17 cellular contexts compared by ENCODE assay signal in the genomic region with DNA sequence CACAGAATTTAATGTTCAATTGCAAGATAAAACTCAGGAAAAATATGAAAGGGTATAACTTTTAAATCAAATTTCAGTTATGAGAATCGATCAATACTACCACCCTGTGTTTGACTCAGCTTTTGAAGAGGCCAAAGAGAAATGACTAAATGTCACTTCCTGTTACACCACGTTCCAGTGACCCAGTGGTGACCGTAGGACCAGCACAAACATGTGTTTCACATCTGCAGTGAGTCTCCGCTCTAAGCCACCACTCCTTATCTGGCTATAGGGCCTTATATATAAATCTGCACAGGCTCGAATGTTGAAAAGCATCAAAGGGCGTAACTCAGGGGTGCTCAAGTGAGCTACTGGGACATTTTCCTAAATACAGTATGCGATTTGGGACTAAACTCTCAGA. TPM values are rescaled to one million over a fixed set of nuclear protein-coding genes. Genes with fewer than 3 reads are reported as not detected.
DNase-seq lines count a peak whose midpoint lies in the region; ATAC-seq and TF ChIP-seq lines count a peak whose summit lies in the region.
"Had no signal": no experiment of that assay in that cellular context is flagged by ENCODE, and none has a peak within 500 bp of the region (broad histone marks: within the 10 kb centered on the region; RNA-seq: fewer than 3 reads in every experiment).

No MANE protein-coding gene starts in this region.

- H3K9me3 ChIP-seq in right lobe of liver = no peaks in the 10 kb centered on the region
- H3K9me3 ChIP-seq: BLaER1 treated with 17β-estradiol and CSF1 and Interleukin-3, amounts not matched to agents 10 nM and 100 nM had no signal

- intact Hi-C loops in right lobe of liver (cut with DNase I) = no loop called here

- H3K27me3 ChIP-seq in right lobe of liver = no peaks in the 10 kb centered on the region
- H3K27me3 ChIP-seq: BLaER1 treated with 17β-estradiol and CSF1 and Interleukin-3, amounts not matched to agents 10 nM and 100 nM had no signal

- peaks cover 46% of the 10 kb centered on the region for H3K4me1 Mint-ChIP-seq in T-helper 1 cell treated with Interleukin-12 subunit alpha and Interleukin-12 subunit beta and Interleukin-4 antibody, amounts not matched to agents 30 μg/mL and 1 μg/mL, for 36 hours (ENCODE audit: low read depth)
- peaks cover 45% of the 10 kb centered on the region for H3K4me1 Mint-ChIP-seq in activated T-cell treated with anti-CD3 and anti-CD28 coated beads, Interleukin-2, amount 50 U/mL, for 72 hours (ENCODE audit: low read depth)
- H3K4me1 Mint-ChIP-seq: H9, IgD-negative memory B cell had no signal

- DNase-seq in T-helper 1 cell (no peak), AG08395 (ENCODE audit: low spot score) (peak; percentile 43), RPMI7951 (ENCODE audit: low read depth) (peak; percentile 13), right lobe of liver (no peak), occipital lobe (lab: John Stamatoyannopoulos, UW) (no peak), T-helper 9 cell (no peak)
- DNase-seq in activated T-cell treated with anti-CD3 and anti-CD28 coated beads, Interleukin-2, amount 50 U/mL, for 72 hours = no peak
- DNase-seq: COR-L47, H9, NCI-H1436, NCI-H2081, NCI-H510A treated with DMSO at 0.1 percent for 48 hours, SHP77 treated with DMSO at 0.1 percent for 48 hours had no signal

- H3K36me3 ChIP-seq in right lobe of liver = peaks cover 0 to 87% (median 30%) of the 10 kb centered on the region in 4 donors

- H3K36me3 Mint-ChIP-seq in T-helper 1 cell treated with Interleukin-12 subunit alpha and Interleukin-12 subunit beta and Interleukin-4 antibody, amounts not matched to agents 30 μg/mL and 1 μg/mL, for 36 hours (ENCODE audit: low read depth) = peaks cover 65% of the 10 kb centered on the region
- peaks cover 8 to 41% of the 10 kb centered on the region in 2 donors for H3K36me3 Mint-ChIP-seq in activated T-cell treated with anti-CD3 and anti-CD28 coated beads, Interleukin-2, amount 50 U/mL, for 72 hours (ENCODE audit: insufficient read depth in 2 of 2)

- no peaks in the 10 kb centered on the region for H3K4me1 ChIP-seq in right lobe of liver

- no peak overlapping the region for H3K27ac ChIP-seq in right lobe of liver
- H3K27ac ChIP-seq: 22Rv1; BLaER1 treated with 17β-estradiol and CSF1 and Interleukin-3, amounts not matched to agents 10 nM and 100 nM had no signal

- 77% methylated on average over 7 of the region's 7 CpGs for WGBS in right lobe of liver (ENCODE audit: insufficient coverage, low coverage, low lambda C conversion rate, missing lambda C conversion rate)

- ATAC-seq in right lobe of liver = peak; percentile 23 to 48 (median 35)
- ATAC-seq in activated T-cell treated with anti-CD3 and anti-CD28 coated beads, Interleukin-2, amount 50 U/mL, for 72 hours (replicated peaks in 1 of 2) = no peak

- peak overlapping the region; percentile 59 for H3K27ac Mint-ChIP-seq in T-helper 1 cell treated with Interleukin-12 subunit alpha and Interleukin-12 subunit beta and Interleukin-4 antibody, amounts not matched to agents 30 μg/mL and 1 μg/mL, for 36 hours
- no peak overlapping the region for H3K27ac Mint-ChIP-seq in activated T-cell treated with anti-CD3 and anti-CD28 coated beads, Interleukin-2, amount 50 U/mL, for 72 hours
- H3K27ac Mint-ChIP-seq: IgD-negative memory B cell had no signal

- H3K4me3 ChIP-seq in right lobe of liver = no peak overlapping the region
- H3K4me3 ChIP-seq: BLaER1 treated with 17β-estradiol and CSF1 and Interleukin-3, amounts not matched to agents 10 nM and 100 nM had no signal

- no peak overlapping the region for H3K4me3 Mint-ChIP-seq in T-helper 1 cell treated with Interleukin-12 subunit alpha and Interleukin-12 subunit beta and Interleukin-4 antibody, amounts not matched to agents 30 μg/mL and 1 μg/mL, for 36 hours
- H3K4me3 Mint-ChIP-seq in activated T-cell treated with anti-CD3 and anti-CD28 coated beads, Interleukin-2, amount 50 U/mL, for 72 hours = no peak overlapping the region
- H3K4me3 Mint-ChIP-seq: H9, IgD-negative memory B cell had no signal

- TF ChIP-seq POLR2A in right lobe of liver (IDR thresholded peaks at IDR 0.05) = no peak

- TF ChIP-seq CTCF in right lobe of liver (IDR thresholded peaks at IDR 0.05) = no peak

- no peaks in the 10 kb centered on the region for H3K9me3 Mint-ChIP-seq in T-helper 1 cell treated with Interleukin-12 subunit alpha and Interleukin-12 subunit beta and Interleukin-4 antibody, amounts not matched to agents 30 μg/mL and 1 μg/mL, for 36 hours
- no peaks in the 10 kb centered on the region for H3K9me3 Mint-ChIP-seq in activated T-cell treated with anti-CD3 and anti-CD28 coated beads, Interleukin-2, amount 50 U/mL, for 72 hours
- H3K9me3 Mint-ChIP-seq: H9, IgD-negative memory B cell had no signal

- H3K27me3 Mint-ChIP-seq in T-helper 1 cell treated with Interleukin-12 subunit alpha and Interleukin-12 subunit beta and Interleukin-4 antibody, amounts not matched to agents 30 μg/mL and 1 μg/mL, for 36 hours (ENCODE audit: low read depth) = no peaks in the 10 kb centered on the region
- H3K27me3 Mint-ChIP-seq in activated T-cell treated with anti-CD3 and anti-CD28 coated beads, Interleukin-2, amount 50 U/mL, for 72 hours (ENCODE audit: low read depth) = no peaks in the 10 kb centered on the region
- H3K27me3 Mint-ChIP-seq: IgD-negative memory B cell had no signal

RNA-seq across cellular contexts. Expression of a gene that starts 36.1 kb away (rescaled TPM):
- total RNA-seq in RPMI7951 (2014; rRNA removed; shearing (Covaris generic)) = 11.7 and 16.9 TPM in 2 replicates
- total RNA-seq in right lobe of liver (10 to 100 TPM; 10.4 to 22.8 (median 14.8) TPM), occipital lobe (26.2 TPM)
- 10 to 100 TPM; 13.9 to 15.2 TPM for total RNA-seq in activated T-cell treated with anti-CD3 and anti-CD28 coated beads, Interleukin-2, amount 50 U/mL, for 72 hours

RNA-seq across cellular contexts. Expression of a gene that starts 36.2 kb away (rescaled TPM):
- total RNA-seq in RPMI7951 (2014; rRNA removed; shearing (Covaris generic)) = 9.3 and 11.8 TPM in 2 replicates
- total RNA-seq in right lobe of liver (10 to 100 TPM; 17.1 to 24.9 (median 21.0) TPM), occipital lobe (44.5 TPM)
- 10 to 100 TPM; 40.0 to 44.7 TPM for total RNA-seq in activated T-cell treated with anti-CD3 and anti-CD28 coated beads, Interleukin-2, amount 50 U/mL, for 72 hours

Comparison
In these comparisons a context has a peak if more than half of its experiments do, and no peak if none do; other contexts are left out.
1. DNase-seq: peak in AG08395 (single experiment) and RPMI7951 (single experiment); none in T-helper 1 cell (0 of 5), right lobe of liver (0 of 3), occipital lobe (single experiment), activated T-cell treated with anti-CD3 and anti-CD28 coated beads, Interleukin-2, amount 50 U/mL, for 72 hours (0 of 2) and T-helper 9 cell (single experiment).
2. ATAC-seq: peak in right lobe of liver (4 of 4); none in activated T-cell treated with anti-CD3 and anti-CD28 coated beads, Interleukin-2, amount 50 U/mL, for 72 hours (0 of 2).